11 cellular contexts compared by ENCODE assay signal in genomic region chr2:207282916-207283315, GRCh38.
DNase-seq lines count a peak whose midpoint lies in the region; ATAC-seq, FAIRE-seq and TF ChIP-seq lines count a peak whose summit lies in the region.
"Had no signal": no experiment of that assay in that cellular context is flagged by ENCODE, and none has a peak within 500 bp of the region (broad histone marks: within the 10 kb centered on the region; RNA-seq: fewer than 3 reads in every experiment).

No MANE protein-coding gene starts in this region.

- no peaks in the 10 kb centered on the region for H3K9me3 ChIP-seq in CD4-positive, alpha-beta T cell (ENCODE audit: control insufficient read depth, low read length)
- H3K9me3 ChIP-seq in GM23248 (ENCODE audit: low read depth): no peaks in the 10 kb centered on the region
- H3K9me3 ChIP-seq in keratinocyte (ENCODE audit: control insufficient read depth, low read depth, low read length): no peaks in the 10 kb centered on the region

- H3K27me3 ChIP-seq in CD4-positive, alpha-beta T cell (ENCODE audit: control insufficient read depth, insufficient read depth, low read length): no peaks in the 10 kb centered on the region
- H3K27me3 ChIP-seq in GM23248 (replicated peaks; ENCODE audit: insufficient read depth) (no peaks in the 10 kb centered on the region), keratinocyte (ENCODE audit: control insufficient read depth, extremely low read depth, insufficient read depth, low read length) (no peaks in the 10 kb centered on the region)

- in situ Hi-C loops in GM23248 (cut with MboI) (no loop called here), GM13977 (cut with MboI; ENCODE audit: low pct_unique_long_range_greater_than_20kb, low sequenced_read_pairs, unreplicated experiment) (no loop called here)

- CTCF ChIA-PET in CD4-positive, alpha-beta T cell (lab: Charles Lee): no interaction called here
- CTCF ChIA-PET in activated CD4-positive, alpha-beta memory T cell treated with anti-CD3 and anti-CD28 coated beads for 36 hours (lab: Charles Lee): interaction anchor here (1.3 to 2.0 kb wide), 3 partner anchors 29 to 190 kb away, joined by 3 to 5 read pairs (median 3); partner anchors contain the start of gene KLF7

- H2AFZ ChIP-seq in GM23248 (peak overlapping the region; percentile 56), keratinocyte (ENCODE audit: control insufficient read depth, low read length) (peak overlapping the region; percentile 61)

- FAIRE-seq in keratinocyte (lab: Jason Lieb, UNC): no peak

- H3K4me3 ChIP-seq in GM23248: no peak overlapping the region
- no peak overlapping the region for H3K4me3 ChIP-seq in keratinocyte (ENCODE audit: control insufficient read depth in 2 of 3, extremely low read depth in 1 of 3, insufficient read depth in 2 of 3, low read depth in 1 of 3, low read length in 3 of 3)

- intact Hi-C loops in CD4-positive, alpha-beta T cell (cut with DNase I, micrococcal nuclease): no loop called here
- intact Hi-C loops in activated CD4-positive, alpha-beta memory T cell treated with anti-CD3 and anti-CD28 coated beads for 36 hours (cut with micrococcal nuclease): loop anchor here (2.0 kb wide), 1 partner anchor 30 kb away; no protein-coding TSS in a partner anchor
- intact Hi-C loops in sciatic nerve (cut with DNase I): no loop called here

- H3K36me3 ChIP-seq in GM23248 (ENCODE audit: low read depth): no peaks in the 10 kb centered on the region
- no peaks in the 10 kb centered on the region for H3K36me3 ChIP-seq in keratinocyte (ENCODE audit: control insufficient read depth in 2 of 2, extremely low read depth in 1 of 2, insufficient read depth in 2 of 2, low read length in 2 of 2)

- no peaks in the 10 kb centered on the region for H3K9me2 ChIP-seq in GM23248 (ENCODE audit: insufficient read depth)

- H3K79me2 ChIP-seq in GM23248 (ENCODE audit: insufficient read depth) (no peaks in the 10 kb centered on the region), keratinocyte (ENCODE audit: control insufficient read depth, insufficient read depth, low read length) (no peaks in the 10 kb centered on the region)

- H3K9ac ChIP-seq in GM23248 (no peak overlapping the region), keratinocyte (ENCODE audit: control insufficient read depth, extremely low read depth, insufficient read depth, low read length) (no peak overlapping the region)

- TF ChIP-seq CTCF in CD4-positive, alpha-beta T cell (IDR thresholded peaks at IDR 0.05): no peak
- no peak for TF ChIP-seq CTCF in keratinocyte (optimal IDR thresholded peaks at IDR 0.05 in 1 of 3, IDR thresholded peaks at IDR 0.05 in 1 of 3, conservative IDR thresholded peaks at IDR 0.05 in 1 of 3; ENCODE audit: extremely low read depth in 1 of 3, insufficient read depth in 2 of 3, low read length in 3 of 3)
- TF ChIP-seq CTCF in GM13977 (IDR thresholded peaks at IDR 0.05; ENCODE audit: extremely low read depth, insufficient read depth, missing control alignments): no peak

- no peaks in the 10 kb centered on the region for H3K4me1 ChIP-seq in GM23248 (ENCODE audit: insufficient read depth)
- peaks cover 19% of the 10 kb centered on the region for H3K4me1 ChIP-seq in keratinocyte (ENCODE audit: control insufficient read depth, extremely low read depth, insufficient read depth, low read length)

- no peak overlapping the region for H3K27ac Mint-ChIP-seq in CD4-positive, alpha-beta T cell
- peak overlapping the region; percentile 65 for H3K27ac Mint-ChIP-seq in activated CD4-positive, alpha-beta memory T cell treated with anti-CD3 and anti-CD28 coated beads for 36 hours
- H3K27ac Mint-ChIP-seq: endodermal cell had no signal

- H3F3A ChIP-seq in GM23248 (ENCODE audit: insufficient read depth): no peaks in the 10 kb centered on the region

- no peaks in the 10 kb centered on the region for H3K9me1 ChIP-seq in keratinocyte (ENCODE audit: control insufficient read depth, extremely low read depth, insufficient read depth, low read length)

- peak overlapping the region; percentile 23 for H3K4me3 Mint-ChIP-seq in CD4-positive, alpha-beta T cell
- peak overlapping the region; percentile 31 for H3K4me3 Mint-ChIP-seq in activated CD4-positive, alpha-beta memory T cell treated with anti-CD3 and anti-CD28 coated beads for 36 hours
- H3K4me3 Mint-ChIP-seq: endodermal cell had no signal

- peaks cover 27% of the 10 kb centered on the region for H3K4me1 Mint-ChIP-seq in CD4-positive, alpha-beta T cell (ENCODE audit: low read depth)
- H3K4me1 Mint-ChIP-seq in activated CD4-positive, alpha-beta memory T cell treated with anti-CD3 and anti-CD28 coated beads for 36 hours (ENCODE audit: low read depth): peaks cover 65% of the 10 kb centered on the region

- ATAC-seq in CD4-positive, alpha-beta T cell (ENCODE audit: poor library complexity): no peak
- no peak for ATAC-seq in sciatic nerve
- no peak for ATAC-seq in GM21526 (IDR thresholded peaks at IDR 0.05; ENCODE audit: low FRiP score, unreplicated experiment)
- ATAC-seq: Panc1 had no signal

- DNase-seq in CD4-positive, alpha-beta T cell: no peak
- DNase-seq in GM23248: peak; percentile 15
- no peak for DNase-seq in activated CD4-positive, alpha-beta memory T cell treated with anti-CD3 and anti-CD28 coated beads for 36 hours
- no peak for DNase-seq in keratinocyte (ENCODE audit: low read depth, low spot score)
- no peak for DNase-seq in sciatic nerve (ENCODE audit: low spot score)
- DNase-seq in GM13977 (ENCODE audit: low spot score): no peak
- DNase-seq in DMS 273 (lab: John Stamatoyannopoulos, UW; ENCODE audit: unreplicated experiment): no peak
- DNase-seq: stimulated activated naive CD4-positive, alpha-beta T cell had no signal

- H3K27me3 Mint-ChIP-seq in CD4-positive, alpha-beta T cell: no peaks in the 10 kb centered on the region
- no peaks in the 10 kb centered on the region for H3K27me3 Mint-ChIP-seq in activated CD4-positive, alpha-beta memory T cell treated with anti-CD3 and anti-CD28 coated beads for 36 hours

- dilution Hi-C loops in keratinocyte (cut with MboI; ENCODE audit: extremely low pct_ligation_motif_present, low sequenced_read_pairs): no loop called here

- POLR2A ChIA-PET in CD4-positive, alpha-beta T cell (lab: Charles Lee): interaction anchor here (1.3 kb wide), 1 partner anchor 117 kb away, joined by 7 read pairs; the partner anchor contains the start of gene KLF7
- POLR2A ChIA-PET in activated CD4-positive, alpha-beta memory T cell treated with anti-CD3 and anti-CD28 coated beads for 36 hours (lab: Charles Lee): interaction anchor here (0.9 to 1.7 kb wide), 3 partner anchors 48 to 54 kb away, joined by 3 to 4 read pairs (median 3); no protein-coding TSS in a partner anchor

- H4K20me1 ChIP-seq in GM23248 (ENCODE audit: insufficient read depth) (no peaks in the 10 kb centered on the region), keratinocyte (ENCODE audit: control insufficient read depth, extremely low read depth, insufficient read depth, low read length) (no peaks in the 10 kb centered on the region)

- no peak overlapping the region for H3K27ac ChIP-seq in CD4-positive, alpha-beta T cell (ENCODE audit: low read depth, low read length)
- H3K27ac ChIP-seq in GM23248: no peak overlapping the region
- H3K27ac ChIP-seq in keratinocyte (ENCODE audit: control insufficient read depth, insufficient read depth, low read length): no peak overlapping the region

- no peaks in the 10 kb centered on the region for H3K36me3 Mint-ChIP-seq in CD4-positive, alpha-beta T cell (ENCODE audit: low read depth)
- no peaks in the 10 kb centered on the region for H3K36me3 Mint-ChIP-seq in activated CD4-positive, alpha-beta memory T cell treated with anti-CD3 and anti-CD28 coated beads for 36 hours

- H3K4me2 ChIP-seq in GM23248 (ENCODE audit: unreplicated experiment) (no peak overlapping the region), keratinocyte (ENCODE audit: control insufficient read depth, extremely low read depth, insufficient read depth, low read depth, low read length) (no peak overlapping the region)

- no peaks in the 10 kb centered on the region for H3K9me3 Mint-ChIP-seq in CD4-positive, alpha-beta T cell
- no peaks in the 10 kb centered on the region for H3K9me3 Mint-ChIP-seq in activated CD4-positive, alpha-beta memory T cell treated with anti-CD3 and anti-CD28 coated beads for 36 hours
- H3K9me3 Mint-ChIP-seq: endodermal cell had no signal
